In genomic region chr1:36321119-36321951, GRCh38 we compare ENCODE assay signal across 1 cellular context.
TF ChIP-seq lines count a peak whose summit lies in the region.

No MANE protein-coding gene starts in this region.

TF ChIP-seq in K562, 482 proteins besides CTCF, POLR2A, EP300 and RAD21 (continued from another document and continues in another):
- TF ChIP-seq, protein P1, sequence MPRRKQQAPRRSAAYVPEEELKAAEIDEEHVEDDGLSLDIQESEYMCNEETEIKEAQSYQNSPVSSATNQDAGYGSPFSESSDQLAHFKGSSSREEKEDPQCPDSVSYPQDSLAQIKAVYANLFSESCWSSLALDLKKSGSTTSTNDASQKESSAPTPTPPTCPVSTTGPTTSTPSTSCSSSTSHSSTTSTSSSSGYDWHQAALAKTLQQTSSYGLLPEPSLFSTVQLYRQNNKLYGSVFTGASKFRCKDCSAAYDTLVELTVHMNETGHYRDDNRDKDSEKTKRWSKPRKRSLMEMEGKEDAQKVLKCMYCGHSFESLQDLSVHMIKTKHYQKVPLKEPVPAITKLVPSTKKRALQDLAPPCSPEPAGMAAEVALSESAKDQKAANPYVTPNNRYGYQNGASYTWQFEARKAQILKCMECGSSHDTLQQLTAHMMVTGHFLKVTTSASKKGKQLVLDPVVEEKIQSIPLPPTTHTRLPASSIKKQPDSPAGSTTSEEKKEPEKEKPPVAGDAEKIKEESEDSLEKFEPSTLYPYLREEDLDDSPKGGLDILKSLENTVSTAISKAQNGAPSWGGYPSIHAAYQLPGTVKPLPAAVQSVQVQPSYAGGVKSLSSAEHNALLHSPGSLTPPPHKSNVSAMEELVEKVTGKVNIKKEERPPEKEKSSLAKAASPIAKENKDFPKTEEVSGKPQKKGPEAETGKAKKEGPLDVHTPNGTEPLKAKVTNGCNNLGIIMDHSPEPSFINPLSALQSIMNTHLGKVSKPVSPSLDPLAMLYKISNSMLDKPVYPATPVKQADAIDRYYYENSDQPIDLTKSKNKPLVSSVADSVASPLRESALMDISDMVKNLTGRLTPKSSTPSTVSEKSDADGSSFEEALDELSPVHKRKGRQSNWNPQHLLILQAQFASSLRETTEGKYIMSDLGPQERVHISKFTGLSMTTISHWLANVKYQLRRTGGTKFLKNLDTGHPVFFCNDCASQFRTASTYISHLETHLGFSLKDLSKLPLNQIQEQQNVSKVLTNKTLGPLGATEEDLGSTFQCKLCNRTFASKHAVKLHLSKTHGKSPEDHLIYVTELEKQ (CRISPR knock-in tag; IDR thresholded peaks at IDR 0.05): peak; percentile 24; the same call in 1 of the 2 replicates
- TF ChIP-seq U2AF1 (optimal IDR thresholded peaks at IDR 0.05; ENCODE audit: low read depth, low read length) (no peak), ZNF717 (CRISPR knock-in tag; IDR thresholded peaks at IDR 0.05) (no peak), PHF21A (IDR thresholded peaks at IDR 0.05; ENCODE audit: borderline replicate concordance, low read depth) (0 out of 2 replicates have a peak, but pooled peaks have one; percentile 73), ZNF583 (CRISPR knock-in tag; IDR thresholded peaks at IDR 0.05) (peak; percentile 86), ZNF584 (CRISPR knock-in tag; IDR thresholded peaks at IDR 0.05; ENCODE audit: low read depth) (peak; percentile 51; the same call in 1 of the 2 replicates), MTA2 (IDR thresholded peaks at IDR 0.05; ENCODE audit: low read depth) (0 out of 2 replicates have a peak, but pooled peaks have one; percentile 12), HMG20A (CRISPR knock-in tag; conservative IDR thresholded peaks at IDR 0.05) (no peak), TCF3 (CRISPR knock-in tag; IDR thresholded peaks at IDR 0.05) (peak; percentile 67), HINFP (tag; conservative IDR thresholded peaks at IDR 0.05; ENCODE audit: low read depth) (no peak), RBM39 (optimal IDR thresholded peaks at IDR 0.05; ENCODE audit: low read depth, low read length) (no peak), EGR1 (conservative IDR thresholded peaks at IDR 0.05) (peak; percentile 95), KDM1A (IDR thresholded peaks at IDR 0.05) (peak in 1 of 2 experiments; percentile 53; a peak in 1 of 4 replicates), SP2 (IDR thresholded peaks at IDR 0.05; ENCODE audit: extremely low read depth, low read depth, low read length, poor library complexity, severe bottlenecking) (no peak), ILF3 (IDR thresholded peaks at IDR 0.05; ENCODE audit: borderline replicate concordance) (no peak), ZNF239 (CRISPR knock-in tag; IDR thresholded peaks at IDR 0.05) (no peak), BRD4 (IDR thresholded peaks at IDR 0.05) (peak; percentile 44; the same call in 1 of the 2 replicates), ZSCAN29 (IDR thresholded peaks at IDR 0.05) (no peak), CREBBP (IDR thresholded peaks at IDR 0.05; ENCODE audit: low read depth, low read length) (no peak), SMARCC2 (IDR thresholded peaks at IDR 0.05; ENCODE audit: low read depth) (no peak), POLR3G (IDR thresholded peaks at IDR 0.05; ENCODE audit: extremely low read depth, insufficient read length, insufficient replicate concordance) (no peak), KDM2B (CRISPR knock-in tag; IDR thresholded peaks at IDR 0.05) (no peak), NR2C2 (CRISPR knock-in tag; IDR thresholded peaks at IDR 0.05) (peak; percentile 85), NR2C2 (tag; IDR thresholded peaks at IDR 0.05) (peak; percentile 78), BRCA1 (IDR thresholded peaks at IDR 0.05) (no peak), BRCA1 (CRISPR knock-in tag; IDR thresholded peaks at IDR 0.05) (no peak), ZBED1 (IDR thresholded peaks at IDR 0.05) (no peak), ETS1 (conservative IDR thresholded peaks at IDR 0.05; ENCODE audit: control insufficient read depth, low read depth, low read length) (peak; percentile 92), ZHX1 (conservative IDR thresholded peaks at IDR 0.05; ENCODE audit: low read length) (no peak)
- TF ChIP-seq, protein P2, sequence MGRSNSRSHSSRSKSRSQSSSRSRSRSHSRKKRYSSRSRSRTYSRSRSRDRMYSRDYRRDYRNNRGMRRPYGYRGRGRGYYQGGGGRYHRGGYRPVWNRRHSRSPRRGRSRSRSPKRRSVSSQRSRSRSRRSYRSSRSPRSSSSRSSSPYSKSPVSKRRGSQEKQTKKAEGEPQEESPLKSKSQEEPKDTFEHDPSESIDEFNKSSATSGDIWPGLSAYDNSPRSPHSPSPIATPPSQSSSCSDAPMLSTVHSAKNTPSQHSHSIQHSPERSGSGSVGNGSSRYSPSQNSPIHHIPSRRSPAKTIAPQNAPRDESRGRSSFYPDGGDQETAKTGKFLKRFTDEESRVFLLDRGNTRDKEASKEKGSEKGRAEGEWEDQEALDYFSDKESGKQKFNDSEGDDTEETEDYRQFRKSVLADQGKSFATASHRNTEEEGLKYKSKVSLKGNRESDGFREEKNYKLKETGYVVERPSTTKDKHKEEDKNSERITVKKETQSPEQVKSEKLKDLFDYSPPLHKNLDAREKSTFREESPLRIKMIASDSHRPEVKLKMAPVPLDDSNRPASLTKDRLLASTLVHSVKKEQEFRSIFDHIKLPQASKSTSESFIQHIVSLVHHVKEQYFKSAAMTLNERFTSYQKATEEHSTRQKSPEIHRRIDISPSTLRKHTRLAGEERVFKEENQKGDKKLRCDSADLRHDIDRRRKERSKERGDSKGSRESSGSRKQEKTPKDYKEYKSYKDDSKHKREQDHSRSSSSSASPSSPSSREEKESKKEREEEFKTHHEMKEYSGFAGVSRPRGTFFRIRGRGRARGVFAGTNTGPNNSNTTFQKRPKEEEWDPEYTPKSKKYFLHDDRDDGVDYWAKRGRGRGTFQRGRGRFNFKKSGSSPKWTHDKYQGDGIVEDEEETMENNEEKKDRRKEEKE (IDR thresholded peaks at IDR 0.05; ENCODE audit: borderline replicate concordance in 1 of 2, control insufficient read depth in 1 of 2, low read depth in 2 of 2, low read length in 1 of 2): peak in 1 of 2 experiments; percentile 77; a peak in 1 of 4 replicates
- TF ChIP-seq, protein P3, sequence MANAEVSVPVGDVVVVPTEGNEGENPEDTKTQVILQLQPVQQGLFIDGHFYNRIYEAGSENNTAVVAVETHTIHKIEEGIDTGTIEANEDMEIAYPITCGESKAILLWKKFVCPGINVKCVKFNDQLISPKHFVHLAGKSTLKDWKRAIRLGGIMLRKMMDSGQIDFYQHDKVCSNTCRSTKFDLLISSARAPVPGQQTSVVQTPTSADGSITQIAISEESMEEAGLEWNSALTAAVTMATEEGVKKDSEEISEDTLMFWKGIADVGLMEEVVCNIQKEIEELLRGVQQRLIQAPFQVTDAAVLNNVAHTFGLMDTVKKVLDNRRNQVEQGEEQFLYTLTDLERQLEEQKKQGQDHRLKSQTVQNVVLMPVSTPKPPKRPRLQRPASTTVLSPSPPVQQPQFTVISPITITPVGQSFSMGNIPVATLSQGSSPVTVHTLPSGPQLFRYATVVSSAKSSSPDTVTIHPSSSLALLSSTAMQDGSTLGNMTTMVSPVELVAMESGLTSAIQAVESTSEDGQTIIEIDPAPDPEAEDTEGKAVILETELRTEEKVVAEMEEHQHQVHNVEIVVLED (CRISPR knock-in tag; IDR thresholded peaks at IDR 0.05): peak; percentile 29
- TF ChIP-seq, protein P4, sequence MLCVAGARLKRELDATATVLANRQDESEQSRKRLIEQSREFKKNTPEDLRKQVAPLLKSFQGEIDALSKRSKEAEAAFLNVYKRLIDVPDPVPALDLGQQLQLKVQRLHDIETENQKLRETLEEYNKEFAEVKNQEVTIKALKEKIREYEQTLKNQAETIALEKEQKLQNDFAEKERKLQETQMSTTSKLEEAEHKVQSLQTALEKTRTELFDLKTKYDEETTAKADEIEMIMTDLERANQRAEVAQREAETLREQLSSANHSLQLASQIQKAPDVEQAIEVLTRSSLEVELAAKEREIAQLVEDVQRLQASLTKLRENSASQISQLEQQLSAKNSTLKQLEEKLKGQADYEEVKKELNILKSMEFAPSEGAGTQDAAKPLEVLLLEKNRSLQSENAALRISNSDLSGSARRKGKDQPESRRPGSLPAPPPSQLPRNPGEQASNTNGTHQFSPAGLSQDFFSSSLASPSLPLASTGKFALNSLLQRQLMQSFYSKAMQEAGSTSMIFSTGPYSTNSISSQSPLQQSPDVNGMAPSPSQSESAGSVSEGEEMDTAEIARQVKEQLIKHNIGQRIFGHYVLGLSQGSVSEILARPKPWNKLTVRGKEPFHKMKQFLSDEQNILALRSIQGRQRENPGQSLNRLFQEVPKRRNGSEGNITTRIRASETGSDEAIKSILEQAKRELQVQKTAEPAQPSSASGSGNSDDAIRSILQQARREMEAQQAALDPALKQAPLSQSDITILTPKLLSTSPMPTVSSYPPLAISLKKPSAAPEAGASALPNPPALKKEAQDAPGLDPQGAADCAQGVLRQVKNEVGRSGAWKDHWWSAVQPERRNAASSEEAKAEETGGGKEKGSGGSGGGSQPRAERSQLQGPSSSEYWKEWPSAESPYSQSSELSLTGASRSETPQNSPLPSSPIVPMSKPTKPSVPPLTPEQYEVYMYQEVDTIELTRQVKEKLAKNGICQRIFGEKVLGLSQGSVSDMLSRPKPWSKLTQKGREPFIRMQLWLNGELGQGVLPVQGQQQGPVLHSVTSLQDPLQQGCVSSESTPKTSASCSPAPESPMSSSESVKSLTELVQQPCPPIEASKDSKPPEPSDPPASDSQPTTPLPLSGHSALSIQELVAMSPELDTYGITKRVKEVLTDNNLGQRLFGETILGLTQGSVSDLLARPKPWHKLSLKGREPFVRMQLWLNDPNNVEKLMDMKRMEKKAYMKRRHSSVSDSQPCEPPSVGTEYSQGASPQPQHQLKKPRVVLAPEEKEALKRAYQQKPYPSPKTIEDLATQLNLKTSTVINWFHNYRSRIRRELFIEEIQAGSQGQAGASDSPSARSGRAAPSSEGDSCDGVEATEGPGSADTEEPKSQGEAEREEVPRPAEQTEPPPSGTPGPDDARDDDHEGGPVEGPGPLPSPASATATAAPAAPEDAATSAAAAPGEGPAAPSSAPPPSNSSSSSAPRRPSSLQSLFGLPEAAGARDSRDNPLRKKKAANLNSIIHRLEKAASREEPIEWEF (CRISPR knock-in tag; IDR thresholded peaks at IDR 0.05): no peak
- TF ChIP-seq, protein P5, sequence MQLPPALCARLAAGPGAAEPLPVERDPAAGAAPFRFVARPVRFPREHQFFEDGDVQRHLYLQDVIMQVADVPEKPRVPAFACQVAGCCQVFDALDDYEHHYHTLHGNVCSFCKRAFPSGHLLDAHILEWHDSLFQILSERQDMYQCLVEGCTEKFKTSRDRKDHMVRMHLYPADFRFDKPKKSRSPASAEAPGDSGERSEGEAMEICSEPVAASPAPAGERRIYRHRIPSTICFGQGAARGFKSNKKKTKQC (CRISPR knock-in tag; IDR thresholded peaks at IDR 0.05): 0 out of 2 replicates have a peak, but pooled peaks have one; percentile 93
- TF ChIP-seq, protein P6, sequence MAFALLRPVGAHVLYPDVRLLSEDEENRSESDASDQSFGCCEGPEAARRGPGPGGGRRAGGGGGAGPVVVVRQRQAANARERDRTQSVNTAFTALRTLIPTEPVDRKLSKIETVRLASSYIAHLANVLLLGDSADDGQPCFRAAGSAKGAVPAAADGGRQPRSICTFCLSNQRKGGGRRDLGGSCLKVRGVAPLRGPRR (CRISPR knock-in tag; IDR thresholded peaks at IDR 0.05): no peak
